2 cellular contexts compared by ENCODE assay signal in genomic region chr1:45299981-45300668, GRCh38.
A peak's percentile ranks its signal among the peaks of the same experiment; 100 is the strongest.
TF ChIP-seq lines count a peak whose summit lies in the region.

No MANE protein-coding gene starts in this region.

TF ChIP-seq in SK-N-SH, 30 proteins besides CTCF, POLR2A, EP300 and RAD21:
- TF ChIP-seq SMC3 (IDR thresholded peaks at IDR 0.05; ENCODE audit: low read depth, low read length) (peak; percentile 78), NRF1 (IDR thresholded peaks at IDR 0.05; ENCODE audit: low read depth, low read length) (no peak), CHD2 (IDR thresholded peaks at IDR 0.05; ENCODE audit: low read length, partially characterized antibody) (peak; percentile 27)
TF ChIP-seq in SK-N-SH: peak in this region for 2.

TF ChIP-seq in K562, 482 proteins besides CTCF, POLR2A, EP300 and RAD21 (continues in another document):
- TF ChIP-seq, protein P1, sequence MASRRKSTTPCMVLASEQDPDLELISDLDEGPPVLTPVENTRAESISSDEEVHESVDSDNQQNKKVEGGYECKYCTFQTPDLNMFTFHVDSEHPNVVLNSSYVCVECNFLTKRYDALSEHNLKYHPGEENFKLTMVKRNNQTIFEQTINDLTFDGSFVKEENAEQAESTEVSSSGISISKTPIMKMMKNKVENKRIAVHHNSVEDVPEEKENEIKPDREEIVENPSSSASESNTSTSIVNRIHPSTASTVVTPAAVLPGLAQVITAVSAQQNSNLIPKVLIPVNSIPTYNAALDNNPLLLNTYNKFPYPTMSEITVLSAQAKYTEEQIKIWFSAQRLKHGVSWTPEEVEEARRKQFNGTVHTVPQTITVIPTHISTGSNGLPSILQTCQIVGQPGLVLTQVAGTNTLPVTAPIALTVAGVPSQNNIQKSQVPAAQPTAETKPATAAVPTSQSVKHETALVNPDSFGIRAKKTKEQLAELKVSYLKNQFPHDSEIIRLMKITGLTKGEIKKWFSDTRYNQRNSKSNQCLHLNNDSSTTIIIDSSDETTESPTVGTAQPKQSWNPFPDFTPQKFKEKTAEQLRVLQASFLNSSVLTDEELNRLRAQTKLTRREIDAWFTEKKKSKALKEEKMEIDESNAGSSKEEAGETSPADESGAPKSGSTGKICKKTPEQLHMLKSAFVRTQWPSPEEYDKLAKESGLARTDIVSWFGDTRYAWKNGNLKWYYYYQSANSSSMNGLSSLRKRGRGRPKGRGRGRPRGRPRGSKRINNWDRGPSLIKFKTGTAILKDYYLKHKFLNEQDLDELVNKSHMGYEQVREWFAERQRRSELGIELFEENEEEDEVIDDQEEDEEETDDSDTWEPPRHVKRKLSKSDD (conservative IDR thresholded peaks at IDR 0.05; ENCODE audit: low read length) = 0 out of 2 replicates have a peak, but pooled peaks have one; percentile 12
- TF ChIP-seq RBM22 (IDR thresholded peaks at IDR 0.05; ENCODE audit: low read depth, low read length, poor library complexity, severe bottlenecking) (no peak), CHD2 (IDR thresholded peaks at IDR 0.05; ENCODE audit: low read depth, low read length) (no peak), ARID2 (IDR thresholded peaks at IDR 0.05) (peak; percentile 73; the same call in 1 of the 2 replicates), ZBTB33 (CRISPR knock-in tag; IDR thresholded peaks at IDR 0.05) (no peak), BMI1 (IDR thresholded peaks at IDR 0.05; ENCODE audit: low read length) (no peak), MCM7 (IDR thresholded peaks at IDR 0.05) (no peak), STAG1 (CRISPR knock-in tag; IDR thresholded peaks at IDR 0.05; ENCODE audit: borderline replicate concordance) (peak; percentile 67; the same call in 1 of the 2 replicates), ZNF140 (CRISPR knock-in tag; IDR thresholded peaks at IDR 0.05) (no peak), MCM5 (IDR thresholded peaks at IDR 0.05; ENCODE audit: low read depth) (no peak), GABPB1 (CRISPR knock-in tag; IDR thresholded peaks at IDR 0.05) (0 out of 2 replicates have a peak, but pooled peaks have one; percentile 17), TAF9B (IDR thresholded peaks at IDR 0.05; ENCODE audit: partially characterized antibody) (no peak), RNF2 (IDR thresholded peaks at IDR 0.05) (no peak), MAZ (CRISPR knock-in tag; conservative IDR thresholded peaks at IDR 0.05 in 1 of 2, IDR thresholded peaks at IDR 0.05 in 1 of 2) (no peak), ZNF407 (IDR thresholded peaks at IDR 0.05; ENCODE audit: low read depth) (no peak), ATF7 (IDR thresholded peaks at IDR 0.05) (peak; percentile 33; the same call in 1 of the 2 replicates), GATA2 (CRISPR knock-in tag; IDR thresholded peaks at IDR 0.05) (no peak), ZSCAN32 (CRISPR knock-in tag; IDR thresholded peaks at IDR 0.05) (no peak), HIVEP1 (CRISPR knock-in tag; IDR thresholded peaks at IDR 0.05) (no peak), PRMT5 (CRISPR knock-in tag; IDR thresholded peaks at IDR 0.05) (no peak), ZNF717 (CRISPR knock-in tag; IDR thresholded peaks at IDR 0.05) (no peak), ETV6 (IDR thresholded peaks at IDR 0.05; ENCODE audit: borderline replicate concordance in 1 of 2, low read depth in 2 of 2, low read length in 1 of 2) (no peak), ETV6 (CRISPR knock-in tag; IDR thresholded peaks at IDR 0.05; ENCODE audit: borderline replicate concordance) (no peak), NFE2 (IDR thresholded peaks at IDR 0.05; ENCODE audit: low read depth) (no peak), ZNF395 (CRISPR knock-in tag; IDR thresholded peaks at IDR 0.05) (no peak), KAT7 (CRISPR knock-in tag; IDR thresholded peaks at IDR 0.05; ENCODE audit: borderline replicate concordance) (0 out of 2 replicates have a peak, but pooled peaks have one; percentile 37), ELF2 (CRISPR knock-in tag; IDR thresholded peaks at IDR 0.05) (0 out of 2 replicates have a peak, but pooled peaks have one; percentile 4)
- TF ChIP-seq, protein P2, sequence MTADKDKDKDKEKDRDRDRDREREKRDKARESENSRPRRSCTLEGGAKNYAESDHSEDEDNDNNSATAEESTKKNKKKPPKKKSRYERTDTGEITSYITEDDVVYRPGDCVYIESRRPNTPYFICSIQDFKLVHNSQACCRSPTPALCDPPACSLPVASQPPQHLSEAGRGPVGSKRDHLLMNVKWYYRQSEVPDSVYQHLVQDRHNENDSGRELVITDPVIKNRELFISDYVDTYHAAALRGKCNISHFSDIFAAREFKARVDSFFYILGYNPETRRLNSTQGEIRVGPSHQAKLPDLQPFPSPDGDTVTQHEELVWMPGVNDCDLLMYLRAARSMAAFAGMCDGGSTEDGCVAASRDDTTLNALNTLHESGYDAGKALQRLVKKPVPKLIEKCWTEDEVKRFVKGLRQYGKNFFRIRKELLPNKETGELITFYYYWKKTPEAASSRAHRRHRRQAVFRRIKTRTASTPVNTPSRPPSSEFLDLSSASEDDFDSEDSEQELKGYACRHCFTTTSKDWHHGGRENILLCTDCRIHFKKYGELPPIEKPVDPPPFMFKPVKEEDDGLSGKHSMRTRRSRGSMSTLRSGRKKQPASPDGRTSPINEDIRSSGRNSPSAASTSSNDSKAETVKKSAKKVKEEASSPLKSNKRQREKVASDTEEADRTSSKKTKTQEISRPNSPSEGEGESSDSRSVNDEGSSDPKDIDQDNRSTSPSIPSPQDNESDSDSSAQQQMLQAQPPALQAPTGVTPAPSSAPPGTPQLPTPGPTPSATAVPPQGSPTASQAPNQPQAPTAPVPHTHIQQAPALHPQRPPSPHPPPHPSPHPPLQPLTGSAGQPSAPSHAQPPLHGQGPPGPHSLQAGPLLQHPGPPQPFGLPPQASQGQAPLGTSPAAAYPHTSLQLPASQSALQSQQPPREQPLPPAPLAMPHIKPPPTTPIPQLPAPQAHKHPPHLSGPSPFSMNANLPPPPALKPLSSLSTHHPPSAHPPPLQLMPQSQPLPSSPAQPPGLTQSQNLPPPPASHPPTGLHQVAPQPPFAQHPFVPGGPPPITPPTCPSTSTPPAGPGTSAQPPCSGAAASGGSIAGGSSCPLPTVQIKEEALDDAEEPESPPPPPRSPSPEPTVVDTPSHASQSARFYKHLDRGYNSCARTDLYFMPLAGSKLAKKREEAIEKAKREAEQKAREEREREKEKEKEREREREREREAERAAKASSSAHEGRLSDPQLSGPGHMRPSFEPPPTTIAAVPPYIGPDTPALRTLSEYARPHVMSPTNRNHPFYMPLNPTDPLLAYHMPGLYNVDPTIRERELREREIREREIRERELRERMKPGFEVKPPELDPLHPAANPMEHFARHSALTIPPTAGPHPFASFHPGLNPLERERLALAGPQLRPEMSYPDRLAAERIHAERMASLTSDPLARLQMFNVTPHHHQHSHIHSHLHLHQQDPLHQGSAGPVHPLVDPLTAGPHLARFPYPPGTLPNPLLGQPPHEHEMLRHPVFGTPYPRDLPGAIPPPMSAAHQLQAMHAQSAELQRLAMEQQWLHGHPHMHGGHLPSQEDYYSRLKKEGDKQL (CRISPR knock-in tag; IDR thresholded peaks at IDR 0.05; ENCODE audit: borderline replicate concordance) = no peak
- TF ChIP-seq, protein P3, sequence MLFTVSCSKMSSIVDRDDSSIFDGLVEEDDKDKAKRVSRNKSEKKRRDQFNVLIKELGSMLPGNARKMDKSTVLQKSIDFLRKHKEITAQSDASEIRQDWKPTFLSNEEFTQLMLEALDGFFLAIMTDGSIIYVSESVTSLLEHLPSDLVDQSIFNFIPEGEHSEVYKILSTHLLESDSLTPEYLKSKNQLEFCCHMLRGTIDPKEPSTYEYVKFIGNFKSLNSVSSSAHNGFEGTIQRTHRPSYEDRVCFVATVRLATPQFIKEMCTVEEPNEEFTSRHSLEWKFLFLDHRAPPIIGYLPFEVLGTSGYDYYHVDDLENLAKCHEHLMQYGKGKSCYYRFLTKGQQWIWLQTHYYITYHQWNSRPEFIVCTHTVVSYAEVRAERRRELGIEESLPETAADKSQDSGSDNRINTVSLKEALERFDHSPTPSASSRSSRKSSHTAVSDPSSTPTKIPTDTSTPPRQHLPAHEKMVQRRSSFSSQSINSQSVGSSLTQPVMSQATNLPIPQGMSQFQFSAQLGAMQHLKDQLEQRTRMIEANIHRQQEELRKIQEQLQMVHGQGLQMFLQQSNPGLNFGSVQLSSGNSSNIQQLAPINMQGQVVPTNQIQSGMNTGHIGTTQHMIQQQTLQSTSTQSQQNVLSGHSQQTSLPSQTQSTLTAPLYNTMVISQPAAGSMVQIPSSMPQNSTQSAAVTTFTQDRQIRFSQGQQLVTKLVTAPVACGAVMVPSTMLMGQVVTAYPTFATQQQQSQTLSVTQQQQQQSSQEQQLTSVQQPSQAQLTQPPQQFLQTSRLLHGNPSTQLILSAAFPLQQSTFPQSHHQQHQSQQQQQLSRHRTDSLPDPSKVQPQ (CRISPR knock-in tag; IDR thresholded peaks at IDR 0.05; ENCODE audit: borderline replicate concordance) = no peak
- TF ChIP-seq, protein P4, sequence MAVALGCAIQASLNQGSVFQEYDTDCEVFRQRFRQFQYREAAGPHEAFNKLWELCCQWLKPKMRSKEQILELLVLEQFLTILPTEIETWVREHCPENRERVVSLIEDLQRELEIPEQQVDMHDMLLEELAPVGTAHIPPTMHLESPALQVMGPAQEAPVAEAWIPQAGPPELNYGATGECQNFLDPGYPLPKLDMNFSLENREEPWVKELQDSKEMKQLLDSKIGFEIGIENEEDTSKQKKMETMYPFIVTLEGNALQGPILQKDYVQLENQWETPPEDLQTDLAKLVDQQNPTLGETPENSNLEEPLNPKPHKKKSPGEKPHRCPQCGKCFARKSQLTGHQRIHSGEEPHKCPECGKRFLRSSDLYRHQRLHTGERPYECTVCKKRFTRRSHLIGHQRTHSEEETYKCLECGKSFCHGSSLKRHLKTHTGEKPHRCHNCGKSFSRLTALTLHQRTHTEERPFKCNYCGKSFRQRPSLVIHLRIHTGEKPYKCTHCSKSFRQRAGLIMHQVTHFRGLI (CRISPR knock-in tag; IDR thresholded peaks at IDR 0.05) = no peak
